18 cellular contexts compared by ENCODE assay signal in the genomic region with DNA sequence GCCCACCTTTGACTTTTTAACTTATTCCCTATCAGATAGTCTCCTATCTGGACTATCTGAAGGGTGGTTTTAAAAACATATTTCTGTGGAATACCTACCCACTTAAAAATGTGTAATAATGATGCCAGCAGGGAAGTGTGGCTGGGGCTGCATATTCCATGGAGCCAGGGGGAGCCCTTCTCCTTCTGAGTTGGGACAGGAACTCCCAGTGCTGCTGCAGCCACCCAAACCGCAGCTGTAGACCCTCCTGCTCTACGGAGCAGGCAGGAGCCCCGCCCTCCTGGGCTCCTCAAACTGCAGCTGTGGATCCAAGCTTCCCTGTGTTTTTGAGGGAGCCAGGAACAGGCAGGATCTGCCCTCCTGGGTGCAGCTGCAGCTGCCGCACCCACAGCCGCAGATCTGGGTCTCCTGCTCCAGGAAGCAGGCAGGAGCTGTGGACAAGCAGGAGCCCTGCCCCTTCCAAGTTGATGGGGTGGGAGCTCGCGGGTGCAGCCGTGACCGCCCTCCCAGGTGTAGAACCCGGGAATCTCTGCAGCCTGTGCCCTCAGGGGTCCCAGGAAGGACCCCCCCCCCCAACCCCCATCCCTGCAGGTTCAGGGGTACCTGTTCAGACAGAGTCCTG. TPM values are rescaled to one million over a fixed set of nuclear protein-coding genes. Genes with fewer than 3 reads are reported as not detected.
A peak's percentile ranks its signal among the peaks of the same experiment; 100 is the strongest.
DNase-seq lines count a peak whose midpoint lies in the region; ATAC-seq and TF ChIP-seq lines count a peak whose summit lies in the region.
"Had no signal": no experiment of that assay in that cellular context is flagged by ENCODE, and none has a peak within 500 bp of the region (broad histone marks: within the 10 kb centered on the region; RNA-seq: fewer than 3 reads in every experiment).

No MANE protein-coding gene starts in this region.

- H3K4me3 ChIP-seq in Panc1 (ENCODE audit: low read depth in 2 of 2, low read length in 2 of 2) (no peak overlapping the region), foreskin fibroblast (ENCODE audit: low read depth in 1 of 2, low read length in 2 of 2) (no peak overlapping the region), transverse colon (no peak overlapping the region)
- H3K4me3 ChIP-seq: HAP-1, heart right ventricle, lower lobe of right lung had no signal

- in situ Hi-C loops in Panc1 (cut with HindIII; ENCODE audit: low pct_unique_long_range_greater_than_20kb, low sequenced_read_pairs) (no loop called here), transverse colon (cut with MboI; ENCODE audit: low pct_ligation_motif_present in 1 of 4, low pct_unique_long_range_greater_than_20kb in 1 of 4, low sequenced_read_pairs in 3 of 4) (loop anchor here in 1 of 4 donors (25.0 kb wide), 1 partner anchor 99 kb away; no protein-coding TSS in a partner anchor), GM13976 (cut with MboI; ENCODE audit: low sequenced_read_pairs, unreplicated experiment) (no loop called here)

- H3K27ac ChIP-seq in Panc1 (ENCODE audit: low read length): no peak overlapping the region
- no peak overlapping the region for H3K27ac ChIP-seq in transverse colon
- H3K27ac ChIP-seq: heart right ventricle, lower lobe of right lung had no signal

- no peak for TF ChIP-seq POLR2A in transverse colon (IDR thresholded peaks at IDR 0.05)

- no peaks in the 10 kb centered on the region for H3K27me3 Mint-ChIP-seq in activated naive CD4-positive, alpha-beta T cell treated with anti-CD3 and anti-CD28 coated beads, Interleukin-2, amount 50 U/mL, for 24 hours
- H3K27me3 Mint-ChIP-seq: activated naive CD8-positive, alpha-beta T cell had no signal

- BruUV-seq in Panc1 (replicated peaks; lab: Mats Ljungman, UMichigan): no TSS peak

- ATAC-seq in Panc1 (no peak), GM19023 (IDR thresholded peaks at IDR 0.05; ENCODE audit: unreplicated experiment) (no peak)
- ATAC-seq: lower lobe of right lung had no signal

- H3K27ac Mint-ChIP-seq in activated naive CD4-positive, alpha-beta T cell treated with anti-CD3 and anti-CD28 coated beads, Interleukin-2, amount 50 U/mL, for 24 hours: peak overlapping the region; percentile 17
- H3K27ac Mint-ChIP-seq: activated naive CD8-positive, alpha-beta T cell; CD14-positive monocyte had no signal

- no peaks in the 10 kb centered on the region for H3K4me1 ChIP-seq in Panc1 (ENCODE audit: control insufficient read depth, insufficient read depth, low read length)
- H3K4me1 ChIP-seq in transverse colon: peaks cover 0 to 3% (median 0%) of the 10 kb centered on the region in 4 donors
- H3K4me1 ChIP-seq: HAP-1, heart right ventricle, lower lobe of right lung had no signal

- POLR2A ChIA-PET in Panc1 (lab: Charles Lee): no interaction called here

- 57% methylated on average over 4 of the region's 10 CpGs; no CpG with 5 or more reads in 1 of the 2 donors for WGBS in transverse colon (ENCODE audit: low coverage in 1 of 2), 2 donors

- H3K36me3 ChIP-seq in Panc1 (ENCODE audit: control insufficient read depth, insufficient read depth, low read length): no peaks in the 10 kb centered on the region
- no peaks in the 10 kb centered on the region for H3K36me3 ChIP-seq in transverse colon
- H3K36me3 ChIP-seq: HAP-1, lower lobe of right lung had no signal

- peak; percentile 31 for TF ChIP-seq CTCF in Panc1 (IDR thresholded peaks at IDR 0.05)
- TF ChIP-seq CTCF in foreskin fibroblast (IDR thresholded peaks at IDR 0.05; ENCODE audit: low read depth, low read length): peak; percentile 20
- TF ChIP-seq CTCF in transverse colon (IDR thresholded peaks at IDR 0.05): no peak
- TF ChIP-seq CTCF in GM13976 (IDR thresholded peaks at IDR 0.05; ENCODE audit: borderline replicate concordance, control extremely low read depth, extremely low read depth, insufficient read depth, missing control alignments): no peak

- no peaks in the 10 kb centered on the region for H3K9me3 ChIP-seq in Panc1 (ENCODE audit: control insufficient read depth, insufficient read depth, low read depth, low read length)
- H3K9me3 ChIP-seq in transverse colon: no peaks in the 10 kb centered on the region
- H3K9me3 ChIP-seq: HAP-1, heart right ventricle, lower lobe of right lung had no signal

- no peak overlapping the region for H3K4me3 Mint-ChIP-seq in activated naive CD4-positive, alpha-beta T cell treated with anti-CD3 and anti-CD28 coated beads, Interleukin-2, amount 50 U/mL, for 24 hours
- H3K4me3 Mint-ChIP-seq: activated naive CD8-positive, alpha-beta T cell; CD14-positive monocyte had no signal

- H3K36me3 Mint-ChIP-seq in activated naive CD4-positive, alpha-beta T cell treated with anti-CD3 and anti-CD28 coated beads, Interleukin-2, amount 50 U/mL, for 24 hours: peaks cover 6% of the 10 kb centered on the region

- TF ChIP-seq EP300 in transverse colon (IDR thresholded peaks at IDR 0.05; ENCODE audit: low read depth): no peak

- H3K9me3 Mint-ChIP-seq in activated naive CD4-positive, alpha-beta T cell treated with anti-CD3 and anti-CD28 coated beads, Interleukin-2, amount 50 U/mL, for 24 hours: no peaks in the 10 kb centered on the region
- H3K9me3 Mint-ChIP-seq: CD14-positive monocyte had no signal

- H3K27me3 ChIP-seq in Panc1 (ENCODE audit: control insufficient read depth, insufficient read depth, low read length) (no peaks in the 10 kb centered on the region), transverse colon (no peaks in the 10 kb centered on the region)
- H3K27me3 ChIP-seq: heart right ventricle had no signal

- peaks cover 4% of the 10 kb centered on the region for H3K4me1 Mint-ChIP-seq in activated naive CD4-positive, alpha-beta T cell treated with anti-CD3 and anti-CD28 coated beads, Interleukin-2, amount 50 U/mL, for 24 hours
- H3K4me1 Mint-ChIP-seq: CD14-positive monocyte had no signal

- intact Hi-C loops in Panc1 (cut with micrococcal nuclease; ENCODE audit: unreplicated experiment) (no loop called here), transverse colon (cut with DNase I; ENCODE audit: low total_unique reads) (no loop called here)

- CTCF ChIA-PET in Panc1 (lab: Charles Lee): interaction anchor here (0.7 kb wide), 1 partner anchor 97 kb away, joined by 4 read pairs; no protein-coding TSS in a partner anchor

- no peak for DNase-seq in activated naive CD4-positive, alpha-beta T cell treated with anti-CD3 and anti-CD28 coated beads, Interleukin-2, amount 50 U/mL, for 16 hours
- DNase-seq in Panc1 (ENCODE audit: low read depth, low spot score): no peak
- peak in 1 of 2 donors; percentile 58 for DNase-seq in foreskin fibroblast
- DNase-seq in transverse colon: peak; percentile 13
- DNase-seq in effector CD8-positive, alpha-beta T cell (lab: John Stamatoyannopoulos, UW): no peak
- DNase-seq in GM13976 (ENCODE audit: low spot score): no peak
- DNase-seq: activated CD4-positive, alpha-beta T cell treated with anti-CD3 and anti-CD28 coated beads for 1 hour; heart right ventricle; Kasumi-1; lower lobe of right lung; NCI-H1092; NCI-H2081; occipital lobe had no signal

RNA-seq across cellular contexts. Expression of a gene that starts 57.8 kb away (rescaled TPM):
- total RNA-seq in Panc1 (2021; ENCODE audit: unreplicated experiment) (11.7 TPM), transverse colon (10 to 100 TPM in 2 of 4 donors, 1 to 10 TPM in 2; 4.8 to 49.4 (median 11.4) TPM)
- polyA plus RNA-seq in Panc1 (2012; ENCODE audit: insufficient read length): 6.6 TPM

Comparison
In these comparisons a context has a peak if more than half of its experiments do, and no peak if none do; other contexts are left out.
1. CTCF ChIP-seq: peak in Panc1 (single experiment) and foreskin fibroblast (single experiment); none in transverse colon (0 of 5) and GM13976 (single experiment).